In genomic region chr13:69545500-69546025, GRCh38 we compare ENCODE assay signal across 14 cellular contexts.
DNase-seq lines count a peak whose midpoint lies in the region; ATAC-seq and TF ChIP-seq lines count a peak whose summit lies in the region.
"Had no signal": no experiment of that assay in that cellular context is flagged by ENCODE, and none has a peak within 500 bp of the region (broad histone marks: within the 10 kb centered on the region; RNA-seq: fewer than 3 reads in every experiment).

No MANE protein-coding gene starts in this region.

- no peaks in the 10 kb centered on the region for H3K27me3 ChIP-seq in PC-9 (ENCODE audit: insufficient read depth, low read depth)

- intact Hi-C loops in PC-9 (cut with micrococcal nuclease; ENCODE audit: unreplicated experiment), result no loop called here
- intact Hi-C loops in activated CD8-positive, alpha-beta T cell treated with anti-CD3 and anti-CD28 coated beads for 36 hours (cut with micrococcal nuclease), result no loop called here

- DNase-seq in COLO829 (ENCODE audit: low spot score) (peak; percentile 36), NCI-H748 treated with DMSO at 0.1 percent for 48 hours (lab: John Stamatoyannopoulos, UW) (peak; percentile 41), foreskin melanocyte (peak; percentile 56), PC-9 (no peak)
- no peak for DNase-seq in activated CD8-positive, alpha-beta T cell treated with anti-CD3 and anti-CD28 coated beads for 36 hours
- DNase-seq: AML-193; Calu3; CD4-positive, alpha-beta T cell; IMR-90 had no signal

- BruUV-seq in PC-9 (replicated peaks; lab: Mats Ljungman, UMichigan), result no TSS peak

- H3K9me2 ChIP-seq in PC-9 (ENCODE audit: insufficient read depth), result no peaks in the 10 kb centered on the region

- H3K36me3 Mint-ChIP-seq in activated CD8-positive, alpha-beta T cell treated with anti-CD3 and anti-CD28 coated beads for 36 hours (ENCODE audit: low read depth), result no peaks in the 10 kb centered on the region

- no peak for TF ChIP-seq CTCF in PC-9 (conservative IDR thresholded peaks at IDR 0.05)
- no peak for TF ChIP-seq CTCF in activated CD8-positive, alpha-beta T cell treated with anti-CD3 and anti-CD28 coated beads for 36 hours (IDR thresholded peaks at IDR 0.05)

- H3K9me3 Mint-ChIP-seq in activated CD8-positive, alpha-beta T cell treated with anti-CD3 and anti-CD28 coated beads for 36 hours, result peaks cover 4% of the 10 kb centered on the region

- H2AFZ ChIP-seq in PC-9, result no peak overlapping the region

- no peak overlapping the region for H3K27ac ChIP-seq in PC-9
- H3K27ac ChIP-seq: A549, C4-2B had no signal

- no peak overlapping the region for H3K4me3 ChIP-seq in PC-9
- H3K4me3 ChIP-seq: A549, HAP-1, K562 had no signal

- no peaks in the 10 kb centered on the region; the same call in 1 of the 2 replicates for H4K20me1 ChIP-seq in PC-9 (ENCODE audit: insufficient read depth)

- no peak overlapping the region for H3K4me3 Mint-ChIP-seq in activated CD8-positive, alpha-beta T cell treated with anti-CD3 and anti-CD28 coated beads for 36 hours
- H3K4me3 Mint-ChIP-seq: CD4-positive, alpha-beta T cell had no signal

- CTCF ChIA-PET in PC-9 (lab: Charles Lee), result interaction anchor here (0.5 kb wide), 1 partner anchor 682 kb away, joined by 3 read pairs; no protein-coding TSS in a partner anchor
- CTCF ChIA-PET in activated CD8-positive, alpha-beta T cell treated with anti-CD3 and anti-CD28 coated beads for 36 hours (lab: Charles Lee), result no interaction called here

- H3K79me2 ChIP-seq in PC-9 (ENCODE audit: low read depth), result no peaks in the 10 kb centered on the region

- H3K27me3 Mint-ChIP-seq in activated CD8-positive, alpha-beta T cell treated with anti-CD3 and anti-CD28 coated beads for 36 hours, result no peaks in the 10 kb centered on the region
- H3K27me3 Mint-ChIP-seq: CD4-positive, alpha-beta T cell had no signal

- H3K36me3 ChIP-seq in PC-9 (ENCODE audit: low read depth), result no peaks in the 10 kb centered on the region
- H3K36me3 ChIP-seq: HAP-1 had no signal

- POLR2A ChIA-PET in PC-9 (lab: Charles Lee; ENCODE audit: unreplicated experiment), result no interaction called here
- POLR2A ChIA-PET in activated CD8-positive, alpha-beta T cell treated with anti-CD3 and anti-CD28 coated beads for 36 hours (lab: Charles Lee), result no interaction called here

- H3K9me3 ChIP-seq in PC-9 (ENCODE audit: insufficient read depth, low read depth), result no peaks in the 10 kb centered on the region
- H3K9me3 ChIP-seq: A549, HAP-1 had no signal

- H3K27ac Mint-ChIP-seq in activated CD8-positive, alpha-beta T cell treated with anti-CD3 and anti-CD28 coated beads for 36 hours, result no peak overlapping the region
- H3K27ac Mint-ChIP-seq: CD4-positive, alpha-beta T cell had no signal

- H3K4me2 ChIP-seq in PC-9, result no peak overlapping the region
- H3K4me2 ChIP-seq: A549 had no signal

- H3F3A ChIP-seq in PC-9 (ENCODE audit: insufficient read depth, low read depth), result no peaks in the 10 kb centered on the region

- ATAC-seq in HG03097 (IDR thresholded peaks at IDR 0.05; ENCODE audit: low FRiP score, unreplicated experiment), result no peak
- ATAC-seq in activated CD8-positive, alpha-beta T cell treated with anti-CD3 and anti-CD28 coated beads for 36 hours, result no peak
- ATAC-seq: A549, K562 had no signal

- no peaks in the 10 kb centered on the region for H3K4me1 ChIP-seq in PC-9 (replicated peaks; ENCODE audit: insufficient read depth)
- H3K4me1 ChIP-seq: A549 had no signal

- H3K4me1 Mint-ChIP-seq in activated CD8-positive, alpha-beta T cell treated with anti-CD3 and anti-CD28 coated beads for 36 hours (ENCODE audit: low read depth), result no peaks in the 10 kb centered on the region

Comparison
In these comparisons a context has a peak if more than half of its experiments do, and no peak if none do; other contexts are left out.
1. DNase-seq: peak in COLO829 (single experiment), NCI-H748 treated with DMSO at 0.1 percent for 48 hours (single experiment) and foreskin melanocyte (single experiment); none in PC-9 (0 of 2) and activated CD8-positive, alpha-beta T cell treated with anti-CD3 and anti-CD28 coated beads for 36 hours (single experiment).